Comparison of ENCODE assay signal across 8 cellular contexts in the genomic region with DNA sequence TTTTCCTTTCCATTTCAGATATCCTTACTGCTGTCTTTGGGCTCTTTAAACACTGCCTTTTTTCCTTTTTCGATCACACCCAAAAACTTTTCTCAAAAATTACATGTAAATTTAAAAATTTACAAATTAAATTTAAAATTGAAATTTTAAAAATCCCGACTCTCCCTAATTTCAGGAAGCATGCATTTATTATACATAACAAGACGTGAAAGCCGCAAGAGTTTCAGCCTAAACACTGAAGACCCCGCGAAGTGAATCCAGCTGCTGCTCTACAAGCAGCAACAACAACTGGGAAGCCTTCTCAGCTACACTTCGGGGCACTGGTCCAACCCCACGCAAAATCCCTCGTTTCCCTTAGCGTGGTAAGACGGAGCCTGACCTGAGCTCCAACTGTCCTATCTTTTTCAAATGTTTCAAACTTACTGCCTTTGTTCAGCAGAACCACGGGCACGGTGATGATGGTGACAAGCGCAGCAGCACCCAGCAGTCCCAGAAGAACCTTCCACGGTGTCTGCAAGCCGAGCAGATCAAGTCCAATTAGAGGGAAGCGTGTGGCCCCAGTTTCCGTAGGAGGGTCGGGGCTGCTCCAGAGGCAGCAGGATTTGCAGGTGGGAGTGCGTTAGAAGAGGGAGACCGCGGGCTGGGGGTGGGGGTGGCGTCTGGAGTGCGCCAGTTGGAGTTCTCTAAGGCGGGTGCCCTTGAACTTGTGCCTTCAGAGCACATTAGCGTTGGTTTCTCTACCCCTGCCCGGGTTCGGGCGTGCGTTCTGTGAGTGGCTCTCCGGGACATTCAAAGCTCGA. TPM values are rescaled to one million over a fixed set of nuclear protein-coding genes. Genes with fewer than 3 reads are reported as not detected.
DNase-seq lines count a peak whose midpoint lies in the region; ATAC-seq and TF ChIP-seq lines count a peak whose summit lies in the region.

No MANE protein-coding gene starts in this region.

- H3K4me3 ChIP-seq in right atrium auricular region (peak overlapping the region; percentile 53 to 58), gastrocnemius medialis (peak overlapping the region; percentile 43 to 56 (median 54))

- no peak for TF ChIP-seq POLR2A in gastrocnemius medialis (IDR thresholded peaks at IDR 0.05)

- peak; percentile 18 to 20 for ATAC-seq in gastrocnemius medialis
- no peak for ATAC-seq in GM21528 (IDR thresholded peaks at IDR 0.05; ENCODE audit: low FRiP score, unreplicated experiment)
- ATAC-seq in GM19467 (IDR thresholded peaks at IDR 0.05; ENCODE audit: unreplicated experiment) = no peak

- TF ChIP-seq CTCF in right atrium auricular region (IDR thresholded peaks at IDR 0.05) = no peak
- no peak for TF ChIP-seq CTCF in gastrocnemius medialis (IDR thresholded peaks at IDR 0.05 in 4 of 5, conservative IDR thresholded peaks at IDR 0.05 in 1 of 5)

- peak overlapping the region in 1 of 2 donors; percentile 41 for H3K27ac ChIP-seq in right atrium auricular region
- H3K27ac ChIP-seq in gastrocnemius medialis = peak overlapping the region in 1 of 4 donors; percentile 37

- intact Hi-C loops in gastrocnemius medialis (cut with DNase I; ENCODE audit: low total_unique reads) = no loop called here

- H3K4me1 ChIP-seq in right atrium auricular region = peaks cover 0 to 8% of the 10 kb centered on the region in 2 donors
- H3K4me1 ChIP-seq in gastrocnemius medialis = peaks cover 4 to 5% of the 10 kb centered on the region in 2 donors

- in situ Hi-C loops in gastrocnemius medialis (cut with MboI; ENCODE audit: low sequenced_read_pairs in 4 of 4) = no loop called here

- DNase-seq in stimulated activated CD4-positive, alpha-beta T cell treated with anti-CD3 and anti-CD28 coated beads, Interleukin-15, amount 100 ng/mL, for 1 hour (ENCODE audit: low read depth in 1 of 2, low spot score in 1 of 2) = peak; percentile 5 to 10
- DNase-seq in stimulated activated CD4-positive, alpha-beta T cell treated with anti-CD3 and anti-CD28 coated beads, Interleukin-12 subunit alpha, Interleukin-12 subunit beta, amount 100 ng/mL, for 4 hours = no peak
- DNase-seq in activated effector memory CD4-positive, alpha-beta T cell treated with Interleukin-2 at 50 U/mL for 16 hours = peak; percentile 18
- DNase-seq in right atrium auricular region (ENCODE audit: low spot score) (no peak), gastrocnemius medialis (no peak), hepatic stellate cell (ENCODE audit: low spot score) (no peak)

- H3K27me3 ChIP-seq in right atrium auricular region (peaks cover 0 to 6% of the 10 kb centered on the region in 2 donors), gastrocnemius medialis (peaks cover 3 to 16% (median 7%) of the 10 kb centered on the region in 3 donors)

- H3K9me3 ChIP-seq in right atrium auricular region = no peaks in the 10 kb centered on the region
- H3K9me3 ChIP-seq in gastrocnemius medialis = no peaks in the 10 kb centered on the region

- no peaks in the 10 kb centered on the region for H3K36me3 ChIP-seq in right atrium auricular region
- H3K36me3 ChIP-seq in gastrocnemius medialis = no peaks in the 10 kb centered on the region

RNA-seq across cellular contexts. Expression of a gene that starts 0.8 kb away (rescaled TPM):
- total RNA-seq in right atrium auricular region (1 to 10 TPM; 4.5 to 6.8 TPM), gastrocnemius medialis (1 to 10 TPM; 2.2 to 7.9 (median 3.7) TPM)

Comparison
In these comparisons a context has a peak if more than half of its experiments do, and no peak if none do; other contexts are left out.
1. DNase-seq: peak in stimulated activated CD4-positive, alpha-beta T cell treated with anti-CD3 and anti-CD28 coated beads, Interleukin-15, amount 100 ng/mL, for 1 hour (2 of 2) and activated effector memory CD4-positive, alpha-beta T cell treated with Interleukin-2 at 50 U/mL for 16 hours (single experiment); none in stimulated activated CD4-positive, alpha-beta T cell treated with anti-CD3 and anti-CD28 coated beads, Interleukin-12 subunit alpha, Interleukin-12 subunit beta, amount 100 ng/mL, for 4 hours (single experiment), right atrium auricular region (single experiment), gastrocnemius medialis (0 of 2) and hepatic stellate cell (single experiment).
2. ATAC-seq: peak in gastrocnemius medialis (2 of 2); none in GM21528 (single experiment) and GM19467 (single experiment).